Comparison of ENCODE assay signal across 2 cellular contexts in genomic region chr6:135058299-135058698, GRCh38. TPM values are rescaled to one million over a fixed set of nuclear protein-coding genes. Genes with fewer than 3 reads are reported as not detected.
DNase-seq lines count a peak whose midpoint lies in the region; ATAC-seq, FAIRE-seq and TF ChIP-seq lines count a peak whose summit lies in the region.
"Not testable (repeated sequence)": the region's sequence is repeated elsewhere in the genome, so short reads cannot be mapped to it uniquely, and the experiment has no call there.

No MANE protein-coding gene starts in this region.

- H3K4me2 ChIP-seq in K562 (ENCODE audit: insufficient read depth, low read length): not testable (repeated sequence)

- not testable (repeated sequence) for TF ChIP-seq POLR2A in K562 (conservative IDR thresholded peaks at IDR 0.05)

- not testable (repeated sequence) for H3K4me1 ChIP-seq in K562 (replicated peaks in 1 of 2; ENCODE audit: control insufficient read depth in 2 of 2, insufficient read depth in 2 of 2, low read length in 2 of 2)

- intact Hi-C loops in activated CD4-positive, alpha-beta T cell treated with anti-CD3 and anti-CD28 coated beads, Interleukin-2, amount 10 ng/mL, durations not matched to agents 24 days and 14 days (cut with micrococcal nuclease); K562 (cut with micrococcal nuclease): not testable (repeated sequence)

- peaks cover 18% of the 10 kb centered on the region for H3K4me1 Mint-ChIP-seq in activated CD4-positive, alpha-beta T cell treated with anti-CD3 and anti-CD28 coated beads, Interleukin-2, amount 10 ng/mL, durations not matched to agents 24 days and 14 days

- H3K79me2 ChIP-seq in K562 (ENCODE audit: control insufficient read depth, insufficient read depth, low read length): peaks cover 23% of the 10 kb centered on the region

- not testable (repeated sequence) for H3K9ac ChIP-seq in K562 (ENCODE audit: insufficient read depth in 1 of 2, low read depth in 2 of 2, low read length in 2 of 2)

- not testable (repeated sequence) for H2AFZ ChIP-seq in K562 (ENCODE audit: low read depth, low read length)

- H3K27me3 Mint-ChIP-seq in activated CD4-positive, alpha-beta T cell treated with anti-CD3 and anti-CD28 coated beads, Interleukin-2, amount 10 ng/mL, durations not matched to agents 24 days and 14 days: not testable (repeated sequence)

- H3K9me3 Mint-ChIP-seq in activated CD4-positive, alpha-beta T cell treated with anti-CD3 and anti-CD28 coated beads, Interleukin-2, amount 10 ng/mL, durations not matched to agents 24 days and 14 days: not testable (repeated sequence)

- not testable (repeated sequence) for H3K9me3 ChIP-seq in K562 (replicated peaks; ENCODE audit: control insufficient read depth, insufficient read depth, low read depth, low read length)

- POLR2A ChIA-PET in K562 (lab: Yijun Ruan, JAX): not testable (repeated sequence)

- in situ Hi-C loops in K562 (cut with MboI): not testable (repeated sequence)

- ATAC-seq in K562: not testable (repeated sequence)

- not testable (repeated sequence) for H3K4me3 Mint-ChIP-seq in activated CD4-positive, alpha-beta T cell treated with anti-CD3 and anti-CD28 coated beads, Interleukin-2, amount 10 ng/mL, durations not matched to agents 24 days and 14 days

- DNase-seq in activated CD4-positive, alpha-beta T cell treated with anti-CD3 and anti-CD28 coated beads, Interleukin-2, amount 10 ng/mL, durations not matched to agents 24 days and 14 days: peak; percentile 51
- DNase-seq in K562 (ENCODE audit: extremely low read depth in 1 of 4, low spot score in 3 of 4): not testable (repeated sequence)

- H3K27ac ChIP-seq in K562 (ENCODE audit: extremely low read depth, low read depth, low read length): not testable (repeated sequence)

- H3K36me3 Mint-ChIP-seq in activated CD4-positive, alpha-beta T cell treated with anti-CD3 and anti-CD28 coated beads, Interleukin-2, amount 10 ng/mL, durations not matched to agents 24 days and 14 days (ENCODE audit: low read depth): not testable (repeated sequence)

- not testable (repeated sequence) for H3K4me3 ChIP-seq in K562

- not testable (repeated sequence) for TF ChIP-seq EP300 in K562 (IDR thresholded peaks at IDR 0.05; ENCODE audit: low read length)

- not testable (repeated sequence) for H3K9me1 ChIP-seq in K562 (ENCODE audit: control insufficient read depth, insufficient read depth, low read length)

- not testable (repeated sequence) for H3K27me3 ChIP-seq in K562 (ENCODE audit: control insufficient read depth in 2 of 2, insufficient read depth in 2 of 2, low read length in 2 of 2)

- not testable (repeated sequence) for H3K27ac Mint-ChIP-seq in activated CD4-positive, alpha-beta T cell treated with anti-CD3 and anti-CD28 coated beads, Interleukin-2, amount 10 ng/mL, durations not matched to agents 24 days and 14 days

- BruUV-seq in K562 (replicated peaks; lab: Mats Ljungman, UMichigan): not testable (repeated sequence)

- TF ChIP-seq RAD21 in K562 (CRISPR knock-in tag; conservative IDR thresholded peaks at IDR 0.05 in 1 of 2, IDR thresholded peaks at IDR 0.05 in 1 of 2): not testable (repeated sequence)

- not testable (repeated sequence) for H4K20me1 ChIP-seq in K562 (replicated peaks; ENCODE audit: control insufficient read depth, insufficient read depth, low read length)

- not testable (repeated sequence) for FAIRE-seq in K562 (lab: Jason Lieb, UNC)

- TF ChIP-seq CTCF in K562 (IDR thresholded peaks at IDR 0.05 in 2 of 3, conservative IDR thresholded peaks at IDR 0.05 in 1 of 3; ENCODE audit: insufficient read depth in 2 of 3, low read depth in 1 of 3, low read length in 3 of 3): not testable (repeated sequence)

- H3K36me3 ChIP-seq in K562 (ENCODE audit: control insufficient read depth, insufficient read depth, low read length): not testable (repeated sequence)

- CTCF ChIA-PET in K562 (lab: Yijun Ruan, JAX; ENCODE audit: low intra/inter-chr PET ratio): not testable (repeated sequence)

- 93% methylated on average over 11 of the region's 11 CpGs for WGBS in K562 (ENCODE audit: insufficient coverage, low coverage, missing lambda C conversion rate)

TF ChIP-seq in K562, 482 proteins besides CTCF, POLR2A, EP300 and RAD21:
- TF ChIP-seq, protein P1, sequence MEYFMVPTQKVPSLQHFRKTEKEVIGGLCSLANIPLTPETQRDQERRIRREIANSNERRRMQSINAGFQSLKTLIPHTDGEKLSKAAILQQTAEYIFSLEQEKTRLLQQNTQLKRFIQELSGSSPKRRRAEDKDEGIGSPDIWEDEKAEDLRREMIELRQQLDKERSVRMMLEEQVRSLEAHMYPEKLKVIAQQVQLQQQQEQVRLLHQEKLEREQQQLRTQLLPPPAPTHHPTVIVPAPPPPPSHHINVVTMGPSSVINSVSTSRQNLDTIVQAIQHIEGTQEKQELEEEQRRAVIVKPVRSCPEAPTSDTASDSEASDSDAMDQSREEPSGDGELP (CRISPR knock-in tag; IDR thresholded peaks at IDR 0.05; ENCODE audit: borderline replicate concordance): 0 out of 2 replicates have a peak, but pooled peaks have one; percentile 12
- TF ChIP-seq, protein P2, sequence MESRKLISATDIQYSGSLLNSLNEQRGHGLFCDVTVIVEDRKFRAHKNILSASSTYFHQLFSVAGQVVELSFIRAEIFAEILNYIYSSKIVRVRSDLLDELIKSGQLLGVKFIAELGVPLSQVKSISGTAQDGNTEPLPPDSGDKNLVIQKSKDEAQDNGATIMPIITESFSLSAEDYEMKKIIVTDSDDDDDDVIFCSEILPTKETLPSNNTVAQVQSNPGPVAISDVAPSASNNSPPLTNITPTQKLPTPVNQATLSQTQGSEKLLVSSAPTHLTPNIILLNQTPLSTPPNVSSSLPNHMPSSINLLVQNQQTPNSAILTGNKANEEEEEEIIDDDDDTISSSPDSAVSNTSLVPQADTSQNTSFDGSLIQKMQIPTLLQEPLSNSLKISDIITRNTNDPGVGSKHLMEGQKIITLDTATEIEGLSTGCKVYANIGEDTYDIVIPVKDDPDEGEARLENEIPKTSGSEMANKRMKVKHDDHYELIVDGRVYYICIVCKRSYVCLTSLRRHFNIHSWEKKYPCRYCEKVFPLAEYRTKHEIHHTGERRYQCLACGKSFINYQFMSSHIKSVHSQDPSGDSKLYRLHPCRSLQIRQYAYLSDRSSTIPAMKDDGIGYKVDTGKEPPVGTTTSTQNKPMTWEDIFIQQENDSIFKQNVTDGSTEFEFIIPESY (CRISPR knock-in tag; IDR thresholded peaks at IDR 0.05): peak; percentile 62

RNA-seq across cellular contexts. Expression of gene HBS1L, which starts 3.7 kb away (rescaled TPM):
- total RNA-seq in activated CD4-positive, alpha-beta T cell treated with anti-CD3 and anti-CD28 coated beads, Interleukin-2, amount 10 ng/mL, durations not matched to agents 24 days and 14 days: 94.4 and 104 TPM in 2 replicates
- total RNA-seq in K562 (2011; cell fraction: chromatin; rRNA removed; ENCODE audit: low replicate concordance): 82.7 and 242 TPM in 2 replicates
- total RNA-seq in K562 (2011; cell fraction: nucleolus; rRNA removed): 27.5 and 35.5 TPM in 2 replicates
- 68.2 and 121 TPM in 2 replicates for total RNA-seq in K562 (2011; cell fraction: nucleoplasm; rRNA removed)
- total RNA-seq in K562 (2014; rRNA removed): 133 and 145 TPM in 2 replicates
- 184 and 207 TPM in 2 replicates for total RNA-seq in K562 (2014; rRNA removed; fragmentation: Illumina TruSeq; extraction: Trizol)
- 161 and 170 TPM in 2 replicates for total RNA-seq in K562 (2015; rRNA removed; fragmentation: Illumina TruSeq; extraction: Trizol)
- total RNA-seq in K562 (2021): 128 and 140 TPM in 2 replicates
- 131 and 175 TPM in 2 replicates for polyA plus RNA-seq in K562 (2011; rRNA removed)
- 34.0 and 60.3 TPM in 2 replicates for polyA plus RNA-seq in K562 (2011; cell fraction: cytosol; rRNA removed)
- 57.7 and 92.5 TPM in 2 replicates for polyA plus RNA-seq in K562 (2011; cell fraction: nucleus; rRNA removed)
- polyA plus RNA-seq in K562 (2012): 75.8 and 104 TPM in 2 replicates
- 117 and 121 TPM in 2 replicates for polyA plus RNA-seq in K562 (2014; fragmentation: Illumina TruSeq; extraction: Trizol)
- polyA plus RNA-seq in K562 (2014; fragmentation: Nextera tagmentation; extraction: Ambion mirVana): 100 to 1,000 TPM; 101 to 199 TPM
- polyA plus RNA-seq in K562 (2014; rRNA removed): 115 and 120 TPM in 2 replicates
- polyA minus RNA-seq in K562 (2011; rRNA and poly(A)+ RNA removed): 345 and 377 TPM in 2 replicates
- 82.5 and 96.0 TPM in 2 replicates for polyA minus RNA-seq in K562 (2011; cell fraction: cytosol; rRNA and poly(A)+ RNA removed)
- 84.1 and 152 TPM in 2 replicates for polyA minus RNA-seq in K562 (2011; cell fraction: nucleus; rRNA and poly(A)+ RNA removed)
